Comparison of ENCODE assay signal across 8 cellular contexts in the genomic region with DNA sequence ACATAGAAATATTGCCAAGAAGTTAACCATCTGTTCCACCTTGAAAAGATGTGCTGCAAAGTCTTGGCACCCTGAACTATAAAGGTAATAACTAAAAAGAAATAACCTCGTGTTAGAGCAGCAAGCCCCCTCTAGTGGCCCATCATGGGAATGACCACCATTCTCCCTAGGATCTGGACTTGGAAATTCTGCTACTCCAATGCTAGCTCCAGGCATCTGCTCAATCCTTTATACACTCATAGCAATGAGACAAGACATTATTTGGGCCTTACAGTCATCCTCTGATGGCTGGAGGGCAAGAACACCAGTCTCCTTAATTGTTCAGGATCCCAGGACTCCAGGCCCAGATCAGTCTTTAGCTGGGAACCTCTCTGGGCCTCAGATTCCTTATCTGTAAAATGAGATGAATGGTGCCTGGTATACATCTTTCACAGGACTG.
DNase-seq lines count a peak whose midpoint lies in the region; ATAC-seq and TF ChIP-seq lines count a peak whose summit lies in the region.

No MANE protein-coding gene starts in this region.

- ATAC-seq in HG02588 (IDR thresholded peaks at IDR 0.05; ENCODE audit: unreplicated experiment) = peak; percentile 55

- intact Hi-C loops in ovary (cut with DNase I) = loop anchor here in 2 of 4 donors (5.0 to 10.0 kb wide), 3 partner anchors 115 to 373 kb away; no protein-coding TSS in a partner anchor

- no peak overlapping the region for H3K27ac ChIP-seq in ovary

- H3K9me3 ChIP-seq in ovary = no peaks in the 10 kb centered on the region

- WGBS in ovary, 3 donors = 0% methylated on average over 1 of the region's 1 CpG

- DNase-seq in SHP77 (lab: John Stamatoyannopoulos, UW) (peak; percentile 6 to 12), SHP77 treated with DMSO at 0.1 percent for 48 hours (lab: John Stamatoyannopoulos, UW) (no peak), NCI-H2227 treated with DMSO at 0.1 percent for 48 hours (lab: John Stamatoyannopoulos, UW) (peak; percentile 27), foreskin fibroblast (peak in 1 of 2 donors; percentile 71), ovary (peak; percentile 25 to 67 (median 50)), GF-D8 (lab: John Stamatoyannopoulos, UW) (no peak)
- DNase-seq in activated CD4-positive, alpha-beta T cell treated with anti-CD3 and anti-CD28 coated beads, Interleukin-2, amount 50 U/mL, for 48 hours = peak; percentile 40 to 63

- H3K4me1 ChIP-seq in ovary (ENCODE audit: insufficient read depth) = no peaks in the 10 kb centered on the region

- peak; percentile 83 for TF ChIP-seq CTCF in foreskin fibroblast (IDR thresholded peaks at IDR 0.05; ENCODE audit: low read depth, low read length)
- peak; percentile 49 to 70 (median 60) for TF ChIP-seq CTCF in ovary (IDR thresholded peaks at IDR 0.05)

- no peak for TF ChIP-seq POLR2A in ovary (IDR thresholded peaks at IDR 0.05)

- H3K36me3 ChIP-seq in ovary = no peaks in the 10 kb centered on the region

- no peaks in the 10 kb centered on the region for H3K27me3 ChIP-seq in ovary

- no peak for TF ChIP-seq EP300 in ovary (IDR thresholded peaks at IDR 0.05)

- H3K4me3 ChIP-seq in foreskin fibroblast (ENCODE audit: low read depth in 1 of 2, low read length in 2 of 2) (no peak overlapping the region), ovary (no peak overlapping the region)

Comparison
In these comparisons a context has a peak if more than half of its experiments do, and no peak if none do; other contexts are left out.
1. DNase-seq: peak in SHP77 (2 of 2), NCI-H2227 treated with DMSO at 0.1 percent for 48 hours (single experiment), activated CD4-positive, alpha-beta T cell treated with anti-CD3 and anti-CD28 coated beads, Interleukin-2, amount 50 U/mL, for 48 hours (2 of 2) and ovary (5 of 5); none in SHP77 treated with DMSO at 0.1 percent for 48 hours (single experiment) and GF-D8 (single experiment).